18 cellular contexts compared by ENCODE assay signal in genomic region chr4:13470379-13470778, GRCh38. TPM values are rescaled to one million over a fixed set of nuclear protein-coding genes. Genes with fewer than 3 reads are reported as not detected.
DNase-seq lines count a peak whose midpoint lies in the region; ATAC-seq and TF ChIP-seq lines count a peak whose summit lies in the region.
"Had no signal": no experiment of that assay in that cellular context is flagged by ENCODE, and none has a peak within 500 bp of the region (broad histone marks: within the 10 kb centered on the region; RNA-seq: fewer than 3 reads in every experiment).

No MANE protein-coding gene starts in this region.

- DNase-seq in NCI-H1436 (lab: John Stamatoyannopoulos, UW) = no peak
- no peak for DNase-seq in MCF 10A (ENCODE audit: unreplicated experiment)
- no peak for DNase-seq in activated naive CD4-positive, alpha-beta T cell treated with Interleukin-2 at 50 U/mL for 16 hours
- DNase-seq in H7 = no peak
- DNase-seq: activated CD4-positive, alpha-beta T cell treated with anti-CD3 and anti-CD28 coated beads, Interleukin-2, amount 10 ng/mL, durations not matched to agents 7 days and 5 days; activated T-cell treated with anti-CD3 and anti-CD28 coated beads, Interleukin-2, amount 50 U/mL, for 24 hours; brain microvascular endothelial cell; DMS153; HCEC 1CT; NCI-H1694; RPMI8226; uterus had no signal

- H3K4me1 Mint-ChIP-seq in MCF 10A (ENCODE audit: insufficient read depth, unreplicated experiment) = no peaks in the 10 kb centered on the region
- H3K4me1 Mint-ChIP-seq: activated CD4-positive, alpha-beta T cell treated with anti-CD3 and anti-CD28 coated beads, Interleukin-2, amount 10 ng/mL, durations not matched to agents 7 days and 5 days had no signal

- ATAC-seq in GM18502 (IDR thresholded peaks at IDR 0.05; ENCODE audit: poor library complexity, unreplicated experiment) (peak; percentile 80), GM19351 (IDR thresholded peaks at IDR 0.05; ENCODE audit: unreplicated experiment) (peak; percentile 59), HG02852 (IDR thresholded peaks at IDR 0.05; ENCODE audit: unreplicated experiment) (peak; percentile 90), HG03460 (IDR thresholded peaks at IDR 0.05; ENCODE audit: unreplicated experiment) (peak; percentile 82)
- ATAC-seq: sciatic nerve had no signal

- POLR2A ChIA-PET in MCF 10A (lab: Yijun Ruan, JAX) = no interaction called here

- H3K36me3 Mint-ChIP-seq in MCF 10A (ENCODE audit: insufficient read depth, unreplicated experiment) = no peaks in the 10 kb centered on the region

- CTCF ChIA-PET in MCF 10A (lab: Yijun Ruan, JAX) = interaction anchor here (1.0 kb wide), 1 partner anchor 617 kb away, joined by 3 read pairs; no protein-coding TSS in a partner anchor

- no peaks in the 10 kb centered on the region for H3K27me3 ChIP-seq in H7 (ENCODE audit: control insufficient read depth, insufficient read depth, low read length)
- H3K27me3 ChIP-seq: brain microvascular endothelial cell, uterus had no signal

- H3K27ac Mint-ChIP-seq in MCF 10A (ENCODE audit: low read depth, unreplicated experiment) = no peak overlapping the region
- H3K27ac Mint-ChIP-seq: activated CD4-positive, alpha-beta T cell treated with anti-CD3 and anti-CD28 coated beads, Interleukin-2, amount 10 ng/mL, durations not matched to agents 7 days and 5 days; activated naive CD8-positive, alpha-beta T cell; activated T-cell treated with anti-CD3 and anti-CD28 coated beads, Interleukin-2, amount 50 U/mL, for 24 hours had no signal

- intact Hi-C loops in MCF 10A (cut with micrococcal nuclease) = no loop called here

- TF ChIP-seq CTCF in MCF 10A (IDR thresholded peaks at IDR 0.05; ENCODE audit: unreplicated experiment) = no peak

- no TSS peak for BruUV-seq in MCF 10A (replicated peaks; lab: Mats Ljungman, UMichigan)

- H3K27me3 Mint-ChIP-seq in MCF 10A (ENCODE audit: insufficient read depth, unreplicated experiment) = no peaks in the 10 kb centered on the region
- H3K27me3 Mint-ChIP-seq: activated CD4-positive, alpha-beta T cell treated with anti-CD3 and anti-CD28 coated beads, Interleukin-2, amount 10 ng/mL, durations not matched to agents 7 days and 5 days; activated naive CD8-positive, alpha-beta T cell; activated T-cell treated with anti-CD3 and anti-CD28 coated beads, Interleukin-2, amount 50 U/mL, for 24 hours had no signal

- no peak overlapping the region for H3K4me3 Mint-ChIP-seq in MCF 10A (ENCODE audit: unreplicated experiment)
- H3K4me3 Mint-ChIP-seq: activated CD4-positive, alpha-beta T cell treated with anti-CD3 and anti-CD28 coated beads, Interleukin-2, amount 10 ng/mL, durations not matched to agents 7 days and 5 days; activated naive CD8-positive, alpha-beta T cell; activated T-cell treated with anti-CD3 and anti-CD28 coated beads, Interleukin-2, amount 50 U/mL, for 24 hours had no signal

- peaks cover 6% of the 10 kb centered on the region for H3K9me3 Mint-ChIP-seq in MCF 10A (ENCODE audit: unreplicated experiment)

- H3K36me3 ChIP-seq in H7 (replicated peaks; ENCODE audit: control insufficient read depth, insufficient read depth, low read length) = no peaks in the 10 kb centered on the region
- H3K36me3 ChIP-seq: brain microvascular endothelial cell, uterus had no signal

- H3K4me3 ChIP-seq in H7 (ENCODE audit: insufficient read depth, low read depth, low read length) = no peak overlapping the region
- H3K4me3 ChIP-seq: uterus had no signal

RNA-seq across cellular contexts. Expression of gene RAB28, which starts 13.8 kb away (rescaled TPM):
- 15.9 and 18.7 TPM in 2 replicates for total RNA-seq in MCF 10A (2022)
- 27.7 and 32.4 TPM in 2 replicates for total RNA-seq in H7 (2014; rRNA removed; shearing (Covaris generic))
